Comparison of ENCODE assay signal across 11 cellular contexts in genomic region chr6:111601875-111602274, GRCh38. TPM values are rescaled to one million over a fixed set of nuclear protein-coding genes. Genes with fewer than 3 reads are reported as not detected.
DNase-seq lines count a peak whose midpoint lies in the region; ATAC-seq, FAIRE-seq and TF ChIP-seq lines count a peak whose summit lies in the region.
"Had no signal": no experiment of that assay in that cellular context is flagged by ENCODE, and none has a peak within 500 bp of the region (broad histone marks: within the 10 kb centered on the region; RNA-seq: fewer than 3 reads in every experiment).

No MANE protein-coding gene starts in this region.

- H3K36me3 ChIP-seq in sigmoid colon (no peaks in the 10 kb centered on the region), PC-3 (ENCODE audit: low read depth, low read length) (no peaks in the 10 kb centered on the region)
- H3K36me3 ChIP-seq in naive thymus-derived CD4-positive, alpha-beta T cell (ENCODE audit: control insufficient read depth in 2 of 3, insufficient read depth in 3 of 3, low read length in 3 of 3) = peaks cover 0 to 5% (median 0%) of the 10 kb centered on the region in 3 experiments

- H3K9me2 ChIP-seq in PC-3 (replicated peaks; ENCODE audit: low read length) = no peaks in the 10 kb centered on the region

- H3K4me2 ChIP-seq in PC-3 (ENCODE audit: low read length) = no peak overlapping the region

- H3K4me3 Mint-ChIP-seq in CD4-positive, alpha-beta T cell = peak overlapping the region; percentile 77
- H3K4me3 Mint-ChIP-seq in naive thymus-derived CD4-positive, alpha-beta T cell = peak overlapping the region in 2 of 10 donors; percentile 8 to 89
- no peak overlapping the region for H3K4me3 Mint-ChIP-seq in T-helper 2 cell treated with Interferon-gamma antibody and Interleukin-4, amounts not matched to agents 5 μg/mL and 100 μg/mL, for 36 hours
- H3K4me3 Mint-ChIP-seq: activated naive CD8-positive, alpha-beta T cell treated with anti-CD3 and anti-CD28 coated beads, Interleukin-2, amount 50 U/mL, for 24 hours had no signal

- H3K9ac ChIP-seq in PC-3 (ENCODE audit: low read length) = no peak overlapping the region

- POLR2A ChIA-PET in CD4-positive, alpha-beta T cell (lab: Charles Lee) = interaction anchor here (1.1 kb wide), 1 partner anchor 343 kb away, joined by 3 read pairs; a partner anchor contains a TSS
- POLR2A ChIA-PET in naive thymus-derived CD4-positive, alpha-beta T cell (lab: Charles Lee) = no interaction called here
- POLR2A ChIA-PET in PC-3 (lab: Charles Lee; ENCODE audit: unreplicated experiment) = interaction anchor here (0.5 kb wide), 1 partner anchor 23 kb away, joined by 3 read pairs; no protein-coding TSS in a partner anchor

- H3K4me3 ChIP-seq in astrocyte of the spinal cord (ENCODE audit: low read depth, low read length) (no peak overlapping the region), sigmoid colon (no peak overlapping the region), PC-3 (ENCODE audit: low read length) (no peak overlapping the region)
- H3K4me3 ChIP-seq in naive thymus-derived CD4-positive, alpha-beta T cell (ENCODE audit: low read length) = no peak overlapping the region
- H3K4me3 ChIP-seq: SK-N-MC had no signal

- peaks cover 4% of the 10 kb centered on the region for H3F3A ChIP-seq in PC-3 (ENCODE audit: low read length, unreplicated experiment)

- WGBS in sigmoid colon, 2 donors = 4 to 8% methylated on average over 1 of the region's 1 CpG

- TF ChIP-seq POLR2A in sigmoid colon (IDR thresholded peaks at IDR 0.05) = peak in 1 of 2 donors; percentile 18

- H3K9me3 Mint-ChIP-seq in CD4-positive, alpha-beta T cell = no peaks in the 10 kb centered on the region
- peaks cover 0 to 1% (median 0%) of the 10 kb centered on the region in 11 donors for H3K9me3 Mint-ChIP-seq in naive thymus-derived CD4-positive, alpha-beta T cell
- H3K9me3 Mint-ChIP-seq in T-helper 2 cell treated with Interferon-gamma antibody and Interleukin-4, amounts not matched to agents 5 μg/mL and 100 μg/mL, for 36 hours = no peaks in the 10 kb centered on the region
- H3K9me3 Mint-ChIP-seq: activated naive CD8-positive, alpha-beta T cell treated with anti-CD3 and anti-CD28 coated beads, Interleukin-2, amount 50 U/mL, for 24 hours; neural crest cell had no signal

- H2AFZ ChIP-seq in PC-3 (ENCODE audit: low read length) = no peak overlapping the region

- H4K20me1 ChIP-seq in PC-3 (ENCODE audit: low read length) = no peaks in the 10 kb centered on the region

- no peak overlapping the region for H3K27ac ChIP-seq in CD4-positive, alpha-beta T cell (ENCODE audit: low read depth, low read length)
- H3K27ac ChIP-seq in sigmoid colon (peak overlapping the region; percentile 94 to 98 (median 96)), PC-3 (ENCODE audit: low read length) (no peak overlapping the region)
- no peak overlapping the region for H3K27ac ChIP-seq in naive thymus-derived CD4-positive, alpha-beta T cell (ENCODE audit: low read depth, low read length)
- H3K27ac ChIP-seq: SK-N-MC had no signal

- FAIRE-seq in GM19239 (lab: Jason Lieb, UNC) = no peak

- peak overlapping the region; percentile 28 for H3K27ac Mint-ChIP-seq in CD4-positive, alpha-beta T cell
- H3K27ac Mint-ChIP-seq in naive thymus-derived CD4-positive, alpha-beta T cell = peak overlapping the region in 3 of 9 donors; percentile 4 to 62 (median 16)
- no peak overlapping the region for H3K27ac Mint-ChIP-seq in T-helper 2 cell treated with Interferon-gamma antibody and Interleukin-4, amounts not matched to agents 5 μg/mL and 100 μg/mL, for 36 hours
- H3K27ac Mint-ChIP-seq: activated naive CD8-positive, alpha-beta T cell treated with anti-CD3 and anti-CD28 coated beads, Interleukin-2, amount 50 U/mL, for 24 hours had no signal

- no peaks in the 10 kb centered on the region for H3K27me3 ChIP-seq in CD4-positive, alpha-beta T cell (ENCODE audit: control insufficient read depth, insufficient read depth, low read length)
- no peaks in the 10 kb centered on the region for H3K27me3 ChIP-seq in sigmoid colon
- H3K27me3 ChIP-seq in naive thymus-derived CD4-positive, alpha-beta T cell (ENCODE audit: control insufficient read depth in 2 of 2, insufficient read depth in 2 of 2, low read length in 2 of 2) = no peaks in the 10 kb centered on the region
- H3K27me3 ChIP-seq in PC-3 (ENCODE audit: low read length) = no peaks in the 10 kb centered on the region

- H3K9me3 ChIP-seq in CD4-positive, alpha-beta T cell (ENCODE audit: control insufficient read depth, low read length) = no peaks in the 10 kb centered on the region
- H3K9me3 ChIP-seq in sigmoid colon = no peaks in the 10 kb centered on the region
- no peaks in the 10 kb centered on the region for H3K9me3 ChIP-seq in naive thymus-derived CD4-positive, alpha-beta T cell (ENCODE audit: control insufficient read depth in 2 of 3, low read length in 3 of 3)
- no peaks in the 10 kb centered on the region for H3K9me3 ChIP-seq in PC-3 (ENCODE audit: low read length)

- H3K79me2 ChIP-seq in PC-3 (ENCODE audit: low read length) = peaks cover 64% of the 10 kb centered on the region

- CTCF ChIA-PET in CD4-positive, alpha-beta T cell (lab: Charles Lee) = no interaction called here
- CTCF ChIA-PET in naive thymus-derived CD4-positive, alpha-beta T cell (lab: Charles Lee) = no interaction called here
- CTCF ChIA-PET in PC-3 (lab: Charles Lee) = no interaction called here

- no peak for TF ChIP-seq CTCF in CD4-positive, alpha-beta T cell (IDR thresholded peaks at IDR 0.05)
- TF ChIP-seq CTCF in astrocyte of the spinal cord (IDR thresholded peaks at IDR 0.05; ENCODE audit: low read depth, low read length) = no peak
- no peak for TF ChIP-seq CTCF in sigmoid colon (IDR thresholded peaks at IDR 0.05)
- no peak for TF ChIP-seq CTCF in PC-3 (conservative IDR thresholded peaks at IDR 0.05; ENCODE audit: low read depth, low read length)

- in situ Hi-C loops in astrocyte of the spinal cord (cut with HindIII; ENCODE audit: low sequenced_read_pairs) = no loop called here

- intact Hi-C loops in CD4-positive, alpha-beta T cell (cut with DNase I, micrococcal nuclease) = loop anchor here in 1 of 2 experiments (10.0 kb wide), 1 partner anchor 347 kb away; a partner anchor contains a TSS
- intact Hi-C loops in sigmoid colon (cut with DNase I) (loop anchor here (5.0 to 10.0 kb wide), 4 partner anchors 50 to 623 kb away; a partner anchor contains a TSS), PC-3 (cut with micrococcal nuclease) (no loop called here)
- intact Hi-C loops in naive thymus-derived CD4-positive, alpha-beta T cell (cut with micrococcal nuclease) = no loop called here

- peak in 2 of 4 donors; percentile 15 to 42 for TF ChIP-seq EP300 in sigmoid colon (IDR thresholded peaks at IDR 0.05)

- H3K4me1 ChIP-seq in sigmoid colon = peaks cover 0 to 87% (median 82%) of the 10 kb centered on the region in 4 donors
- H3K4me1 ChIP-seq in naive thymus-derived CD4-positive, alpha-beta T cell (ENCODE audit: control insufficient read depth in 2 of 2, insufficient read depth in 2 of 2, low read length in 2 of 2) = peaks cover 15 to 19% of the 10 kb centered on the region in 2 donors
- H3K4me1 ChIP-seq in PC-3 (ENCODE audit: insufficient read depth, low read length) = peaks cover 37% of the 10 kb centered on the region

- no peak for ATAC-seq in CD4-positive, alpha-beta T cell (ENCODE audit: poor library complexity)
- no peak for ATAC-seq in naive thymus-derived CD4-positive, alpha-beta T cell
- no peak for ATAC-seq in PC-3
- ATAC-seq: activated naive CD8-positive, alpha-beta T cell treated with anti-CD3 and anti-CD28 coated beads, Interleukin-2, amount 50 U/mL, for 24 hours had no signal

- peaks cover 79% of the 10 kb centered on the region for H3K4me1 Mint-ChIP-seq in CD4-positive, alpha-beta T cell (ENCODE audit: low read depth)
- H3K4me1 Mint-ChIP-seq in naive thymus-derived CD4-positive, alpha-beta T cell = peaks cover 34 to 74% (median 68%) of the 10 kb centered on the region in 7 donors
- H3K4me1 Mint-ChIP-seq in T-helper 2 cell treated with Interferon-gamma antibody and Interleukin-4, amounts not matched to agents 5 μg/mL and 100 μg/mL, for 36 hours (ENCODE audit: low read depth) = peaks cover 45% of the 10 kb centered on the region

- DNase-seq in CD4-positive, alpha-beta T cell = no peak
- DNase-seq in astrocyte of the spinal cord (ENCODE audit: low read depth, low spot score) = peak; percentile 71
- DNase-seq in hepatic stellate cell (ENCODE audit: low spot score) = peak; percentile 41
- DNase-seq in sigmoid colon = peak; percentile 89
- no peak for DNase-seq in naive thymus-derived CD4-positive, alpha-beta T cell
- no peak for DNase-seq in GM19239 (ENCODE audit: insufficient read length, low spot score)
- DNase-seq in T-helper 2 cell treated with Interferon-gamma antibody and Interleukin-4, amounts not matched to agents 5 μg/mL and 100 μg/mL, for 36 hours (ENCODE audit: low spot score) = no peak
- no peak for DNase-seq in PC-3
- DNase-seq: activated naive CD8-positive, alpha-beta T cell treated with anti-CD3 and anti-CD28 coated beads, Interleukin-2, amount 50 U/mL, for 24 hours had no signal

- H3K27me3 Mint-ChIP-seq in CD4-positive, alpha-beta T cell = no peaks in the 10 kb centered on the region
- H3K27me3 Mint-ChIP-seq in naive thymus-derived CD4-positive, alpha-beta T cell = no peaks in the 10 kb centered on the region
- H3K27me3 Mint-ChIP-seq in T-helper 2 cell treated with Interferon-gamma antibody and Interleukin-4, amounts not matched to agents 5 μg/mL and 100 μg/mL, for 36 hours (ENCODE audit: low read depth) = no peaks in the 10 kb centered on the region
- H3K27me3 Mint-ChIP-seq: activated naive CD8-positive, alpha-beta T cell treated with anti-CD3 and anti-CD28 coated beads, Interleukin-2, amount 50 U/mL, for 24 hours had no signal

- no TSS peak for BruUV-seq in PC-3 (replicated peaks; lab: Mats Ljungman, UMichigan)

- peaks cover 32% of the 10 kb centered on the region for H3K36me3 Mint-ChIP-seq in CD4-positive, alpha-beta T cell (ENCODE audit: low read depth)
- H3K36me3 Mint-ChIP-seq in naive thymus-derived CD4-positive, alpha-beta T cell = peaks cover 0 to 29% (median 9%) of the 10 kb centered on the region in 5 donors
- H3K36me3 Mint-ChIP-seq in T-helper 2 cell treated with Interferon-gamma antibody and Interleukin-4, amounts not matched to agents 5 μg/mL and 100 μg/mL, for 36 hours (ENCODE audit: low read depth) = peaks cover 8% of the 10 kb centered on the region

RNA-seq across cellular contexts. Expression of gene TRAF3IP2, which starts 3.8 kb away (rescaled TPM):
- 10 to 100 TPM; 23.6 to 24.8 TPM for total RNA-seq in CD4-positive, alpha-beta T cell
- 10 to 100 TPM; 15.8 to 21.4 (median 17.3) TPM for total RNA-seq in sigmoid colon
- polyA plus RNA-seq in sigmoid colon = 10 to 100 TPM; 39.2 to 58.5 (median 48.0) TPM
- total RNA-seq in naive thymus-derived CD4-positive, alpha-beta T cell = 10 to 100 TPM; 12.7 to 22.1 (median 21.0) TPM
- 10 to 100 TPM; 16.8 to 21.0 TPM for polyA plus RNA-seq in naive thymus-derived CD4-positive, alpha-beta T cell
- 26.1 and 37.7 TPM in 2 replicates for total RNA-seq in PC-3 (2014; rRNA removed)

Comparison
In these comparisons a context has a peak if more than half of its experiments do, and no peak if none do; other contexts are left out.
1. DNase-seq: peak in astrocyte of the spinal cord (single experiment), hepatic stellate cell (single experiment) and sigmoid colon (single experiment); none in CD4-positive, alpha-beta T cell (0 of 10), naive thymus-derived CD4-positive, alpha-beta T cell (0 of 9), GM19239 (single experiment), T-helper 2 cell treated with Interferon-gamma antibody and Interleukin-4, amounts not matched to agents 5 μg/mL and 100 μg/mL, for 36 hours (single experiment) and PC-3 (single experiment).
2. H3K27ac ChIP-seq: peak in sigmoid colon (4 of 4); none in CD4-positive, alpha-beta T cell (single experiment), naive thymus-derived CD4-positive, alpha-beta T cell (single experiment) and PC-3 (single experiment).